24 cellular contexts compared by ENCODE assay signal in genomic region chr4:5968246-5968645, GRCh38. TPM values are rescaled to one million over a fixed set of nuclear protein-coding genes. Genes with fewer than 3 reads are reported as not detected.
"Had no signal": no experiment of that assay in that cellular context is flagged by ENCODE, and none has a peak within 500 bp of the region (broad histone marks: within the 10 kb centered on the region; RNA-seq: fewer than 3 reads in every experiment).

No MANE protein-coding gene starts in this region.

- H3K4me3 Mint-ChIP-seq: dendritic cell treated with granulocyte-macrophage colony-stimulating factor and Interleukin-4, amounts not matched to agents 40 ng/mL and 50 ng/mL, for 4 days; effector memory CD8-positive, alpha-beta T cell; naive thymus-derived CD8-positive, alpha-beta T cell; neural progenitor cell; stimulated activated effector memory CD8-positive, alpha-beta T cell treated with anti-CD3 and anti-CD28 coated beads, Interleukin-12 subunit alpha, Interleukin-12 subunit beta, amount 100 ng/mL, for 72 hours had no signal

- H3K4me2 ChIP-seq: hepatocyte, neural progenitor cell had no signal

- H3K27ac Mint-ChIP-seq: dendritic cell treated with granulocyte-macrophage colony-stimulating factor and Interleukin-4, amounts not matched to agents 40 ng/mL and 50 ng/mL, for 4 days; effector memory CD8-positive, alpha-beta T cell; naive thymus-derived CD8-positive, alpha-beta T cell; neural progenitor cell; progenitor cell of endocrine pancreas; stimulated activated effector memory CD8-positive, alpha-beta T cell treated with anti-CD3 and anti-CD28 coated beads, Interleukin-12 subunit alpha, Interleukin-12 subunit beta, amount 100 ng/mL, for 72 hours had no signal

- H3K4me1 Mint-ChIP-seq: naive thymus-derived CD8-positive, alpha-beta T cell; stimulated activated effector memory CD8-positive, alpha-beta T cell treated with anti-CD3 and anti-CD28 coated beads, Interleukin-12 subunit alpha, Interleukin-12 subunit beta, amount 100 ng/mL, for 72 hours had no signal

- H3K4me1 ChIP-seq: esophagus squamous epithelium, gastroesophageal sphincter, pancreas, tibial artery, upper lobe of left lung, vagina had no signal

- H3K27ac ChIP-seq: esophagus squamous epithelium, gastroesophageal sphincter, hepatocyte, neural progenitor cell, pancreas, tibial artery, upper lobe of left lung, vagina had no signal

- H3K36me3 ChIP-seq: esophagus squamous epithelium, gastroesophageal sphincter, neural progenitor cell, pancreas, tibial artery, upper lobe of left lung, vagina had no signal

- H3K9me3 Mint-ChIP-seq: dendritic cell treated with granulocyte-macrophage colony-stimulating factor and Interleukin-4, amounts not matched to agents 40 ng/mL and 50 ng/mL, for 4 days; effector memory CD8-positive, alpha-beta T cell; neural progenitor cell; stimulated activated effector memory CD8-positive, alpha-beta T cell treated with anti-CD3 and anti-CD28 coated beads, Interleukin-12 subunit alpha, Interleukin-12 subunit beta, amount 100 ng/mL, for 72 hours had no signal

- ATAC-seq: effector memory CD8-positive, alpha-beta T cell; gastroesophageal sphincter; left colon; naive thymus-derived CD8-positive, alpha-beta T cell; pancreas; right cardiac atrium; stimulated activated effector memory CD8-positive, alpha-beta T cell treated with anti-CD3 and anti-CD28 coated beads, Interleukin-12 subunit alpha, Interleukin-12 subunit beta, amount 100 ng/mL, for 72 hours; stimulated activated naive CD8-positive, alpha-beta T cell treated with anti-CD3 and anti-CD28 coated beads, Interleukin-15, Interleukin-2, amounts not matched to agents 100 U/mL and 50 U/mL, for 24 hours had no signal

- DNase-seq: effector memory CD8-positive, alpha-beta T cell; esophagus squamous epithelium; foreskin fibroblast; left colon; mesendoderm; naive thymus-derived CD8-positive, alpha-beta T cell; occipital lobe; pancreas; right cardiac atrium; small intestine; stimulated activated CD4-positive, alpha-beta T cell treated with anti-CD3 and anti-CD28 coated beads, Interleukin-4, amount 100 ng/mL, for 1 hour; stimulated activated CD8-positive, alpha-beta memory T cell treated with anti-CD3 and anti-CD28 coated beads, Interleukin-4, amount 100 ng/mL, for 48 hours; stimulated activated naive CD8-positive, alpha-beta T cell treated with anti-CD3 and anti-CD28 coated beads, Interleukin-15, Interleukin-2, amounts not matched to agents 100 U/mL and 50 U/mL, for 24 hours; upper lobe of left lung had no signal

- H3K9ac ChIP-seq: neural progenitor cell had no signal

- H3K4me3 ChIP-seq: esophagus squamous epithelium, gastroesophageal sphincter, hepatocyte, neural progenitor cell, pancreas, tibial artery, upper lobe of left lung, vagina had no signal

- H3K36me3 Mint-ChIP-seq: naive thymus-derived CD8-positive, alpha-beta T cell; neural progenitor cell; stimulated activated effector memory CD8-positive, alpha-beta T cell treated with anti-CD3 and anti-CD28 coated beads, Interleukin-12 subunit alpha, Interleukin-12 subunit beta, amount 100 ng/mL, for 72 hours had no signal

- H3K9me3 ChIP-seq: esophagus squamous epithelium, gastroesophageal sphincter, pancreas, tibial artery, upper lobe of left lung, vagina had no signal

- H3K27me3 ChIP-seq: neural progenitor cell, pancreas, upper lobe of left lung, vagina had no signal

RNA-seq across cellular contexts. Expression of gene C4orf50, which starts 50.0 kb away (rescaled TPM):
- total RNA-seq: epithelial cell of proximal tubule; hepatocyte; kidney epithelial cell; naive thymus-derived CD8-positive, alpha-beta T cell had no signal
- polyA plus RNA-seq: hepatocyte; naive thymus-derived CD8-positive, alpha-beta T cell had no signal
